1 cellular context compared by ENCODE assay signal in the genomic region with DNA sequence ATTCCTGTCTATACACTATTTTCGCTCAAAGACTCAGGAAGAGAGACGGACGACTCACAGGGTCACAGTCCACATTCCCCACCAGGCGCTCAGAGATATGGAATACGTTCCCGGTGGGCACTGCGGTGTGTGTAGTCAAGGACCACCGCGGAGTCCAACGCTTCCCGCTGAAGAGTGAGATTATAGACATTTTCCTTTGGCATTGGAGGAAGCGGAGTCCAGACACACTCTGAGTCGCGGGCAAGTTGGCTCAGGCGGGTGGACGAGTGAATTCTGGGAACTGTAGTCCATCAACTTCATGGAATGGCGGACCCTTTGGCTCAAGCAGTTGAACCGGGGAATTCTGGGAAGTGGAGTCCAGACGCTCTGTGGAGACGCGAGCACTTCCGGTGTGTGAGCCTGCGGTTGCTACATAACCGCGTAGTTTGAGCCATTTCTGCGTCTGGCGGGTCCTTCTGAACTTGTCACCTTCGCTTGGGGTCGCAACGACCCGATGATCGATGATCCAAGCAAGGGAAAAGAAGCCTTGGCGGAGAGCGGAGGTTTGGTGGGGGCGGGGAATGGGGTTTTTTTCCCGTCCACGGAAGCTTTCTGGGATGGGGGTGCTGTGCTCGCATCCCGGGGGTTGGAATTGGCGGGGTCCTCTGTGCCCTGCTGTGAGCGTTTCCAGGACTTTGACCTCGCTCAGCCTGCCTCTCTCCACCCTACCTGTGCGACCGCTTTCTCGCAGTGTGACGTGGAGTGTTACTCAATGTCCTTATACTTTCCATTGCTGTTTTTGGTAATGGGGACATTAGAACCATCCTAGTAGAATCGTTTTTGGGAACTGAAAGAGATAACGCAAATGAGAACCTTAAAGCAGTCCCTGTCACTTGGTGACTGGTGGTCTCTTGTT.
TF ChIP-seq lines count a peak whose summit lies in the region.

A gene (plus strand): TSS at position 392 of the 895 bp plus-strand sequence. CDS start 4,122 bp downstream, outside the sequence.

TF ChIP-seq in K562, 482 proteins besides CTCF, POLR2A, EP300 and RAD21 (continued from another document and continues in another):
- TF ChIP-seq, protein P1, sequence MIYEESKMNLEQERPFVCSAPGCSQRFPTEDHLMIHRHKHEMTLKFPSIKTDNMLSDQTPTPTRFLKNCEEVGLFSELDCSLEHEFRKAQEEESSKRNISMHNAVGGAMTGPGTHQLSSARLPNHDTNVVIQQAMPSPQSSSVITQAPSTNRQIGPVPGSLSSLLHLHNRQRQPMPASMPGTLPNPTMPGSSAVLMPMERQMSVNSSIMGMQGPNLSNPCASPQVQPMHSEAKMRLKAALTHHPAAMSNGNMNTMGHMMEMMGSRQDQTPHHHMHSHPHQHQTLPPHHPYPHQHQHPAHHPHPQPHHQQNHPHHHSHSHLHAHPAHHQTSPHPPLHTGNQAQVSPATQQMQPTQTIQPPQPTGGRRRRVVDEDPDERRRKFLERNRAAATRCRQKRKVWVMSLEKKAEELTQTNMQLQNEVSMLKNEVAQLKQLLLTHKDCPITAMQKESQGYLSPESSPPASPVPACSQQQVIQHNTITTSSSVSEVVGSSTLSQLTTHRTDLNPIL (CRISPR knock-in tag; IDR thresholded peaks at IDR 0.05), result no peak
- no peak for TF ChIP-seq SRSF1 (IDR thresholded peaks at IDR 0.05; ENCODE audit: low read depth, low read length)
- TF ChIP-seq, protein P2, sequence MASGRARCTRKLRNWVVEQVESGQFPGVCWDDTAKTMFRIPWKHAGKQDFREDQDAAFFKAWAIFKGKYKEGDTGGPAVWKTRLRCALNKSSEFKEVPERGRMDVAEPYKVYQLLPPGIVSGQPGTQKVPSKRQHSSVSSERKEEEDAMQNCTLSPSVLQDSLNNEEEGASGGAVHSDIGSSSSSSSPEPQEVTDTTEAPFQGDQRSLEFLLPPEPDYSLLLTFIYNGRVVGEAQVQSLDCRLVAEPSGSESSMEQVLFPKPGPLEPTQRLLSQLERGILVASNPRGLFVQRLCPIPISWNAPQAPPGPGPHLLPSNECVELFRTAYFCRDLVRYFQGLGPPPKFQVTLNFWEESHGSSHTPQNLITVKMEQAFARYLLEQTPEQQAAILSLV (tag; IDR thresholded peaks at IDR 0.05), result 0 out of 2 replicates have a peak, but pooled peaks have one; percentile 25
- TF ChIP-seq DACH1 (IDR thresholded peaks at IDR 0.05; ENCODE audit: partially characterized antibody), result no peak
- TF ChIP-seq ZNF133 (CRISPR knock-in tag; IDR thresholded peaks at IDR 0.05), result no peak
- TF ChIP-seq ZFPM2 (CRISPR knock-in tag; IDR thresholded peaks at IDR 0.05), result no peak
- TF ChIP-seq CXXC5 (CRISPR knock-in tag; IDR thresholded peaks at IDR 0.05), result peak; percentile 56
- TF ChIP-seq SPI1 (IDR thresholded peaks at IDR 0.05; ENCODE audit: borderline replicate concordance, low read depth, low read length), result peak; percentile 56; the same call in 1 of the 2 replicates
- peak; percentile 66; the same call in 1 of the 2 replicates for TF ChIP-seq ZSCAN29 (IDR thresholded peaks at IDR 0.05)
- TF ChIP-seq KAT8 (IDR thresholded peaks at IDR 0.05; ENCODE audit: low read depth), result no peak
- TF ChIP-seq CBX3 (IDR thresholded peaks at IDR 0.05; ENCODE audit: borderline replicate concordance in 1 of 2, low read length in 2 of 2), result no peak
- TF ChIP-seq, protein P3, sequence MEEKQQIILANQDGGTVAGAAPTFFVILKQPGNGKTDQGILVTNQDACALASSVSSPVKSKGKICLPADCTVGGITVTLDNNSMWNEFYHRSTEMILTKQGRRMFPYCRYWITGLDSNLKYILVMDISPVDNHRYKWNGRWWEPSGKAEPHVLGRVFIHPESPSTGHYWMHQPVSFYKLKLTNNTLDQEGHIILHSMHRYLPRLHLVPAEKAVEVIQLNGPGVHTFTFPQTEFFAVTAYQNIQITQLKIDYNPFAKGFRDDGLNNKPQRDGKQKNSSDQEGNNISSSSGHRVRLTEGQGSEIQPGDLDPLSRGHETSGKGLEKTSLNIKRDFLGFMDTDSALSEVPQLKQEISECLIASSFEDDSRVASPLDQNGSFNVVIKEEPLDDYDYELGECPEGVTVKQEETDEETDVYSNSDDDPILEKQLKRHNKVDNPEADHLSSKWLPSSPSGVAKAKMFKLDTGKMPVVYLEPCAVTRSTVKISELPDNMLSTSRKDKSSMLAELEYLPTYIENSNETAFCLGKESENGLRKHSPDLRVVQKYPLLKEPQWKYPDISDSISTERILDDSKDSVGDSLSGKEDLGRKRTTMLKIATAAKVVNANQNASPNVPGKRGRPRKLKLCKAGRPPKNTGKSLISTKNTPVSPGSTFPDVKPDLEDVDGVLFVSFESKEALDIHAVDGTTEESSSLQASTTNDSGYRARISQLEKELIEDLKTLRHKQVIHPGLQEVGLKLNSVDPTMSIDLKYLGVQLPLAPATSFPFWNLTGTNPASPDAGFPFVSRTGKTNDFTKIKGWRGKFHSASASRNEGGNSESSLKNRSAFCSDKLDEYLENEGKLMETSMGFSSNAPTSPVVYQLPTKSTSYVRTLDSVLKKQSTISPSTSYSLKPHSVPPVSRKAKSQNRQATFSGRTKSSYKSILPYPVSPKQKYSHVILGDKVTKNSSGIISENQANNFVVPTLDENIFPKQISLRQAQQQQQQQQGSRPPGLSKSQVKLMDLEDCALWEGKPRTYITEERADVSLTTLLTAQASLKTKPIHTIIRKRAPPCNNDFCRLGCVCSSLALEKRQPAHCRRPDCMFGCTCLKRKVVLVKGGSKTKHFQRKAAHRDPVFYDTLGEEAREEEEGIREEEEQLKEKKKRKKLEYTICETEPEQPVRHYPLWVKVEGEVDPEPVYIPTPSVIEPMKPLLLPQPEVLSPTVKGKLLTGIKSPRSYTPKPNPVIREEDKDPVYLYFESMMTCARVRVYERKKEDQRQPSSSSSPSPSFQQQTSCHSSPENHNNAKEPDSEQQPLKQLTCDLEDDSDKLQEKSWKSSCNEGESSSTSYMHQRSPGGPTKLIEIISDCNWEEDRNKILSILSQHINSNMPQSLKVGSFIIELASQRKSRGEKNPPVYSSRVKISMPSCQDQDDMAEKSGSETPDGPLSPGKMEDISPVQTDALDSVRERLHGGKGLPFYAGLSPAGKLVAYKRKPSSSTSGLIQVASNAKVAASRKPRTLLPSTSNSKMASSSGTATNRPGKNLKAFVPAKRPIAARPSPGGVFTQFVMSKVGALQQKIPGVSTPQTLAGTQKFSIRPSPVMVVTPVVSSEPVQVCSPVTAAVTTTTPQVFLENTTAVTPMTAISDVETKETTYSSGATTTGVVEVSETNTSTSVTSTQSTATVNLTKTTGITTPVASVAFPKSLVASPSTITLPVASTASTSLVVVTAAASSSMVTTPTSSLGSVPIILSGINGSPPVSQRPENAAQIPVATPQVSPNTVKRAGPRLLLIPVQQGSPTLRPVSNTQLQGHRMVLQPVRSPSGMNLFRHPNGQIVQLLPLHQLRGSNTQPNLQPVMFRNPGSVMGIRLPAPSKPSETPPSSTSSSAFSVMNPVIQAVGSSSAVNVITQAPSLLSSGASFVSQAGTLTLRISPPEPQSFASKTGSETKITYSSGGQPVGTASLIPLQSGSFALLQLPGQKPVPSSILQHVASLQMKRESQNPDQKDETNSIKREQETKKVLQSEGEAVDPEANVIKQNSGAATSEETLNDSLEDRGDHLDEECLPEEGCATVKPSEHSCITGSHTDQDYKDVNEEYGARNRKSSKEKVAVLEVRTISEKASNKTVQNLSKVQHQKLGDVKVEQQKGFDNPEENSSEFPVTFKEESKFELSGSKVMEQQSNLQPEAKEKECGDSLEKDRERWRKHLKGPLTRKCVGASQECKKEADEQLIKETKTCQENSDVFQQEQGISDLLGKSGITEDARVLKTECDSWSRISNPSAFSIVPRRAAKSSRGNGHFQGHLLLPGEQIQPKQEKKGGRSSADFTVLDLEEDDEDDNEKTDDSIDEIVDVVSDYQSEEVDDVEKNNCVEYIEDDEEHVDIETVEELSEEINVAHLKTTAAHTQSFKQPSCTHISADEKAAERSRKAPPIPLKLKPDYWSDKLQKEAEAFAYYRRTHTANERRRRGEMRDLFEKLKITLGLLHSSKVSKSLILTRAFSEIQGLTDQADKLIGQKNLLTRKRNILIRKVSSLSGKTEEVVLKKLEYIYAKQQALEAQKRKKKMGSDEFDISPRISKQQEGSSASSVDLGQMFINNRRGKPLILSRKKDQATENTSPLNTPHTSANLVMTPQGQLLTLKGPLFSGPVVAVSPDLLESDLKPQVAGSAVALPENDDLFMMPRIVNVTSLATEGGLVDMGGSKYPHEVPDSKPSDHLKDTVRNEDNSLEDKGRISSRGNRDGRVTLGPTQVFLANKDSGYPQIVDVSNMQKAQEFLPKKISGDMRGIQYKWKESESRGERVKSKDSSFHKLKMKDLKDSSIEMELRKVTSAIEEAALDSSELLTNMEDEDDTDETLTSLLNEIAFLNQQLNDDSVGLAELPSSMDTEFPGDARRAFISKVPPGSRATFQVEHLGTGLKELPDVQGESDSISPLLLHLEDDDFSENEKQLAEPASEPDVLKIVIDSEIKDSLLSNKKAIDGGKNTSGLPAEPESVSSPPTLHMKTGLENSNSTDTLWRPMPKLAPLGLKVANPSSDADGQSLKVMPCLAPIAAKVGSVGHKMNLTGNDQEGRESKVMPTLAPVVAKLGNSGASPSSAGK (IDR thresholded peaks at IDR 0.05), result no peak
- TF ChIP-seq, protein P4, sequence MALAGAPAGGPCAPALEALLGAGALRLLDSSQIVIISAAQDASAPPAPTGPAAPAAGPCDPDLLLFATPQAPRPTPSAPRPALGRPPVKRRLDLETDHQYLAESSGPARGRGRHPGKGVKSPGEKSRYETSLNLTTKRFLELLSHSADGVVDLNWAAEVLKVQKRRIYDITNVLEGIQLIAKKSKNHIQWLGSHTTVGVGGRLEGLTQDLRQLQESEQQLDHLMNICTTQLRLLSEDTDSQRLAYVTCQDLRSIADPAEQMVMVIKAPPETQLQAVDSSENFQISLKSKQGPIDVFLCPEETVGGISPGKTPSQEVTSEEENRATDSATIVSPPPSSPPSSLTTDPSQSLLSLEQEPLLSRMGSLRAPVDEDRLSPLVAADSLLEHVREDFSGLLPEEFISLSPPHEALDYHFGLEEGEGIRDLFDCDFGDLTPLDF (CRISPR knock-in tag; IDR thresholded peaks at IDR 0.05), result no peak
- TF ChIP-seq, protein P5, sequence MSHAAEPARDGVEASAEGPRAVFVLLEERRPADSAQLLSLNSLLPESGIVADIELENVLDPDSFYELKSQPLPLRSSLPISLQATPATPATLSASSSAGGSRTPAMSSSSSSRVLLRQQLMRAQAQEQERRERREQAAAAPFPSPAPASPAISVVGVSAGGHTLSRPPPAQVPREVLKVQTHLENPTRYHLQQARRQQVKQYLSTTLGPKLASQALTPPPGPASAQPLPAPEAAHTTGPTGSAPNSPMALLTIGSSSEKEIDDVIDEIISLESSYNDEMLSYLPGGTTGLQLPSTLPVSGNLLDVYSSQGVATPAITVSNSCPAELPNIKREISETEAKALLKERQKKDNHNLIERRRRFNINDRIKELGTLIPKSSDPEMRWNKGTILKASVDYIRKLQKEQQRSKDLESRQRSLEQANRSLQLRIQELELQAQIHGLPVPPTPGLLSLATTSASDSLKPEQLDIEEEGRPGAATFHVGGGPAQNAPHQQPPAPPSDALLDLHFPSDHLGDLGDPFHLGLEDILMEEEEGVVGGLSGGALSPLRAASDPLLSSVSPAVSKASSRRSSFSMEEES (CRISPR knock-in tag; IDR thresholded peaks at IDR 0.05), result no peak
- TF ChIP-seq ARID2 (IDR thresholded peaks at IDR 0.05), result no peak
- TF ChIP-seq PHF21A (IDR thresholded peaks at IDR 0.05; ENCODE audit: borderline replicate concordance, low read depth), result no peak
- TF ChIP-seq ELF4 (CRISPR knock-in tag; IDR thresholded peaks at IDR 0.05), result no peak
- TF ChIP-seq, protein P6, sequence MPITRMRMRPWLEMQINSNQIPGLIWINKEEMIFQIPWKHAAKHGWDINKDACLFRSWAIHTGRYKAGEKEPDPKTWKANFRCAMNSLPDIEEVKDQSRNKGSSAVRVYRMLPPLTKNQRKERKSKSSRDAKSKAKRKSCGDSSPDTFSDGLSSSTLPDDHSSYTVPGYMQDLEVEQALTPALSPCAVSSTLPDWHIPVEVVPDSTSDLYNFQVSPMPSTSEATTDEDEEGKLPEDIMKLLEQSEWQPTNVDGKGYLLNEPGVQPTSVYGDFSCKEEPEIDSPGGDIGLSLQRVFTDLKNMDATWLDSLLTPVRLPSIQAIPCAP (CRISPR knock-in tag; IDR thresholded peaks at IDR 0.05; ENCODE audit: borderline replicate concordance), result no peak
- TF ChIP-seq ZNF551 (CRISPR knock-in tag; IDR thresholded peaks at IDR 0.05), result no peak
- TF ChIP-seq ZNF217 (CRISPR knock-in tag; IDR thresholded peaks at IDR 0.05), result no peak
- TF ChIP-seq SMC3 (conservative IDR thresholded peaks at IDR 0.05; ENCODE audit: insufficient read depth, low read depth, low read length), result no peak
- no peak for TF ChIP-seq BCOR (IDR thresholded peaks at IDR 0.05)
- TF ChIP-seq ZNF354B (CRISPR knock-in tag; IDR thresholded peaks at IDR 0.05), result no peak
- TF ChIP-seq, protein P7, sequence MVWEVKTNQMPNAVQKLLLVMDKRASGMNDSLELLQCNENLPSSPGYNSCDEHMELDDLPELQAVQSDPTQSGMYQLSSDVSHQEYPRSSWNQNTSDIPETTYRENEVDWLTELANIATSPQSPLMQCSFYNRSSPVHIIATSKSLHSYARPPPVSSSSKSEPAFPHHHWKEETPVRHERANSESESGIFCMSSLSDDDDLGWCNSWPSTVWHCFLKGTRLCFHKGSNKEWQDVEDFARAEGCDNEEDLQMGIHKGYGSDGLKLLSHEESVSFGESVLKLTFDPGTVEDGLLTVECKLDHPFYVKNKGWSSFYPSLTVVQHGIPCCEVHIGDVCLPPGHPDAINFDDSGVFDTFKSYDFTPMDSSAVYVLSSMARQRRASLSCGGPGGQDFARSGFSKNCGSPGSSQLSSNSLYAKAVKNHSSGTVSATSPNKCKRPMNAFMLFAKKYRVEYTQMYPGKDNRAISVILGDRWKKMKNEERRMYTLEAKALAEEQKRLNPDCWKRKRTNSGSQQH (CRISPR knock-in tag; IDR thresholded peaks at IDR 0.05), result no peak
- TF ChIP-seq ZNF282 (CRISPR knock-in tag; IDR thresholded peaks at IDR 0.05), result no peak
- no peak for TF ChIP-seq E2F3 (CRISPR knock-in tag; IDR thresholded peaks at IDR 0.05)
- no peak for TF ChIP-seq MECOM (CRISPR knock-in tag; IDR thresholded peaks at IDR 0.05)
- peak; percentile 51 for TF ChIP-seq TEAD4 (IDR thresholded peaks at IDR 0.05; ENCODE audit: low read length)
- no peak for TF ChIP-seq TEAD4 (CRISPR knock-in tag; IDR thresholded peaks at IDR 0.05; ENCODE audit: borderline replicate concordance)
- peak; percentile 70 for TF ChIP-seq ATF7 (IDR thresholded peaks at IDR 0.05)
- no peak for TF ChIP-seq CHD2 (IDR thresholded peaks at IDR 0.05; ENCODE audit: low read depth, low read length)
- TF ChIP-seq BDP1 (IDR thresholded peaks at IDR 0.05; ENCODE audit: insufficient read depth, insufficient read length), result no peak
- TF ChIP-seq GABPB2 (CRISPR knock-in tag; conservative IDR thresholded peaks at IDR 0.05), result no peak
- TF ChIP-seq SREBF2 (CRISPR knock-in tag; IDR thresholded peaks at IDR 0.05), result no peak
- TF ChIP-seq YBX1 (IDR thresholded peaks at IDR 0.05), result no peak
- 0 out of 2 replicates have a peak, but pooled peaks have one; percentile 40 for TF ChIP-seq SMAD3 (CRISPR knock-in tag; conservative IDR thresholded peaks at IDR 0.05)
- no peak for TF ChIP-seq KLF13 (tag; IDR thresholded peaks at IDR 0.05; ENCODE audit: borderline replicate concordance, low read depth)
- TF ChIP-seq ELF2 (CRISPR knock-in tag; IDR thresholded peaks at IDR 0.05), result peak; percentile 82
